In genomic region chr12:51923506-51924365, GRCh38 we compare ENCODE assay signal across 8 cellular contexts. TPM values are rescaled to one million over a fixed set of nuclear protein-coding genes. Genes with fewer than 3 reads are reported as not detected.
A peak's percentile ranks its signal among the peaks of the same experiment; 100 is the strongest.
DNase-seq lines count a peak whose midpoint lies in the region; ATAC-seq and TF ChIP-seq lines count a peak whose summit lies in the region.

No MANE protein-coding gene starts in this region.

- H3K4me1 ChIP-seq in HEK293 (ENCODE audit: control insufficient read depth, insufficient read depth, low read length) (peaks cover 4% of the 10 kb centered on the region; the same call in 1 of the 2 replicates), breast epithelium (peaks cover 0 to 3% of the 10 kb centered on the region in 2 donors), right lobe of liver (peaks cover 0 to 39% (median 15%) of the 10 kb centered on the region in 4 donors)

- H3K27me3 ChIP-seq in breast epithelium (no peaks in the 10 kb centered on the region), right lobe of liver (no peaks in the 10 kb centered on the region)

- TF ChIP-seq CTCF in HEK293 (tag by site-specific recombination; IDR thresholded peaks at IDR 0.05) (peak; percentile 85), WI38 (IDR thresholded peaks at IDR 0.05; ENCODE audit: low read depth, low read length) (peak; percentile 89), breast epithelium (IDR thresholded peaks at IDR 0.05) (peak in 2 of 3 donors; percentile 40 to 67), right lobe of liver (IDR thresholded peaks at IDR 0.05) (peak; percentile 43 to 71 (median 59))

- CTCF ChIA-PET in HEK293 (lab: Yijun Ruan, JAX) = interaction anchor here (0.6 to 3.6 kb wide), 27 partner anchors 9 to 552 kb away, joined by 3 to 40 read pairs (median 5); no protein-coding TSS in a partner anchor

- H3K4me3 ChIP-seq in HEK293 (ENCODE audit: low read depth, low read length) (no peak overlapping the region), WI38 (ENCODE audit: low read depth, low read length) (0 out of 2 replicates have a peak overlapping the region, but pooled peaks have one; percentile 22), breast epithelium (peak overlapping the region; percentile 7 to 47 (median 17)), right lobe of liver (peak overlapping the region in 1 of 3 donors; percentile 14)

- DNase-seq in breast epithelium (ENCODE audit: low spot score in 2 of 2) (peak in 1 of 2 donors; percentile 56), right lobe of liver (peak; percentile 67 to 74 (median 72)), NCI-H1048 (lab: John Stamatoyannopoulos, UW) (no peak), NCI-H345 treated with DMSO at 0.1 percent for 48 hours (lab: John Stamatoyannopoulos, UW; ENCODE audit: unreplicated experiment) (no peak)
- peak; percentile 25 for DNase-seq in stimulated activated CD8-positive, alpha-beta memory T cell treated with anti-CD3 and anti-CD28 coated beads, Interleukin-12 subunit alpha, Interleukin-12 subunit beta, amount 100 ng/mL, for 1 hour (ENCODE audit: low read depth)

- H3K27ac ChIP-seq in HEK293 (ENCODE audit: extremely low read depth, low read depth, low read length) = no peak overlapping the region
- H3K27ac ChIP-seq in breast epithelium = peak overlapping the region; percentile 68 to 89
- peak overlapping the region; percentile 70 to 81 (median 81) for H3K27ac ChIP-seq in right lobe of liver

- H3K36me3 ChIP-seq in HEK293 (ENCODE audit: control insufficient read depth in 2 of 2, insufficient read depth in 1 of 2, low read length in 2 of 2) (no peaks in the 10 kb centered on the region), breast epithelium (no peaks in the 10 kb centered on the region), right lobe of liver (no peaks in the 10 kb centered on the region)

- no peaks in the 10 kb centered on the region for H3K9me3 ChIP-seq in HEK293 (ENCODE audit: control insufficient read depth, insufficient read depth, low read depth, low read length)
- no peaks in the 10 kb centered on the region for H3K9me3 ChIP-seq in breast epithelium
- H3K9me3 ChIP-seq in right lobe of liver = no peaks in the 10 kb centered on the region

- ATAC-seq in right lobe of liver (peak; percentile 28 to 35 (median 32)), GM19023 (IDR thresholded peaks at IDR 0.05; ENCODE audit: unreplicated experiment) (no peak)

- POLR2A ChIA-PET in HEK293 (lab: Yijun Ruan, JAX) = no interaction called here

- intact Hi-C loops in breast epithelium (cut with DNase I; ENCODE audit: low total_unique reads) (loop anchor here (5.0 kb wide), 1 partner anchor 891 kb away; no protein-coding TSS in a partner anchor), right lobe of liver (cut with DNase I) (no loop called here)

- 56% methylated on average over 6 of the region's 31 CpGs for WGBS in right lobe of liver (ENCODE audit: insufficient coverage, low coverage, low lambda C conversion rate, missing lambda C conversion rate)

- TF ChIP-seq POLR2A in breast epithelium (IDR thresholded peaks at IDR 0.05) (no peak), right lobe of liver (IDR thresholded peaks at IDR 0.05) (no peak)

TF ChIP-seq in HEK293, 187 proteins besides CTCF, POLR2A, EP300 and RAD21:
- TF ChIP-seq PATZ1 (tag by site-specific recombination; IDR thresholded peaks at IDR 0.05) (peak; percentile 86), ZNF266 (tag by site-specific recombination; IDR thresholded peaks at IDR 0.05; ENCODE audit: low read depth) (no peak), KLF7 (tag by site-specific recombination; IDR thresholded peaks at IDR 0.05; ENCODE audit: borderline replicate concordance) (0 out of 2 replicates have a peak, but pooled peaks have one; percentile 34), ZBTB26 (tag by site-specific recombination; optimal IDR thresholded peaks at IDR 0.05) (peak; percentile 8), ZNF114 (tag by site-specific recombination; IDR thresholded peaks at IDR 0.05) (no peak), ZNF2 (tag by site-specific recombination; IDR thresholded peaks at IDR 0.05) (peak; percentile 41; the same call in 1 of the 2 replicates), GFI1B (tag by site-specific recombination; IDR thresholded peaks at IDR 0.05) (0 out of 2 replicates have a peak, but pooled peaks have one; percentile 27), GLIS1 (tag by site-specific recombination; IDR thresholded peaks at IDR 0.05) (peak; percentile 30; the same call in 1 of the 2 replicates), SP7 (tag by site-specific recombination; IDR thresholded peaks at IDR 0.05) (peak; percentile 22; the same call in 1 of the 2 replicates), ZXDB (tag by site-specific recombination; IDR thresholded peaks at IDR 0.05) (no peak), GLIS2 (tag by site-specific recombination; IDR thresholded peaks at IDR 0.05) (peak; percentile 55; the same call in 1 of the 2 replicates), ZNF335 (tag by site-specific recombination; conservative IDR thresholded peaks at IDR 0.05) (peak; percentile 64), ZFP37 (tag by site-specific recombination; IDR thresholded peaks at IDR 0.05) (0 out of 2 replicates have a peak, but pooled peaks have one; percentile 29), ZFP3 (tag by site-specific recombination; IDR thresholded peaks at IDR 0.05; ENCODE audit: low read depth) (no peak)

RNA-seq across cellular contexts. Expression of gene ACVRL1, which starts 16.4 kb away (rescaled TPM):
- total RNA-seq in breast epithelium (100 to 1,000 TPM in 2 of 3 donors, 10 to 100 TPM in 1; 24.7 to 274 (median 109) TPM), right lobe of liver (10 to 100 TPM in 1 of 6 experiments, 1 to 10 TPM in 5; 2.9 to 10.7 (median 6.2) TPM)

RNA-seq across cellular contexts. Expression of gene ACVR1B, which starts 27.8 kb away (rescaled TPM):
- total RNA-seq in breast epithelium (10 to 100 TPM; 12.3 to 26.3 (median 23.6) TPM), right lobe of liver (10 to 100 TPM; 14.1 to 28.0 (median 25.0) TPM)

RNA-seq across cellular contexts. Expression of gene ANKRD33, which starts 35.8 kb away (rescaled TPM):
- not detected for total RNA-seq in breast epithelium
- 10 to 100 TPM in 1 of 6 experiments, 1 to 10 TPM in 2, not detected in 3; 1.1 to 10.5 (median 2.1) TPM for total RNA-seq in right lobe of liver

Comparison
In these comparisons a context has a peak if more than half of its experiments do, and no peak if none do; other contexts are left out.
1. DNase-seq: peak in right lobe of liver (3 of 3) and stimulated activated CD8-positive, alpha-beta memory T cell treated with anti-CD3 and anti-CD28 coated beads, Interleukin-12 subunit alpha, Interleukin-12 subunit beta, amount 100 ng/mL, for 1 hour (single experiment); none in NCI-H1048 (single experiment) and NCI-H345 treated with DMSO at 0.1 percent for 48 hours (single experiment).
2. Peak in every context shown above with its lines, with median percentiles within 50 percentile points of each other: CTCF ChIP-seq.